ENCODE assay signal across 8 cellular contexts in the genomic region with DNA sequence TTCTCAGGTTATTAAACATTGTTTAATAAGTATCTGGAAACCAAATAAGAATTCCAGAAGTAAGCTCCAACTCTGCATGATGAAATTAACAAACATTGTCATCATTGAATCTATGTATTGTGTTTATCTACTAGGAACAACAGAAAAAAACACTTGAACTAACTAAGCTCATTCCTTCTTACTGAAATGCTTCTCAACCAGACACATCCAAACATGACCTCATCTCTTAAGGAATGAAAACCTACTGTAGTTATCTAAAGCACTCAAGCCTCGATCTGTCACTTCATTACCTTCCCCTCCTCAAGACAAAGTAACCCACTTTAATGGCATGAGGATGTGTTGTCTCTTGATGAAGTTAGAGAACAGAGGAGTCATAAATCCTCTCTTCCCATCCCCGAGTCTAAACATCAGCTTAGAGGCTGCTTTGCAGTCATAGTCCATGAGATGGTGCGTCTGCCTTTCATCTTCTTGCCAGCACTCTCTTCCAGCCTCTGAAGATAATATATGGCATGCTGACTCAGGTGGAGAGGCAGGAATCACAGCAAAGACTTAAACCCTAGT.
DNase-seq lines count a peak whose midpoint lies in the region; ATAC-seq, FAIRE-seq and TF ChIP-seq lines count a peak whose summit lies in the region.
"Had no signal": no experiment of that assay in that cellular context is flagged by ENCODE, and none has a peak within 500 bp of the region (broad histone marks: within the 10 kb centered on the region; RNA-seq: fewer than 3 reads in every experiment).

No MANE protein-coding gene starts in this region.

- no peak for ATAC-seq in activated naive CD8-positive, alpha-beta T cell treated with anti-CD3 and anti-CD28 coated beads, Interleukin-2, amount 50 U/mL, for 24 hours
- no peak for ATAC-seq in activated naive CD4-positive, alpha-beta T cell treated with anti-CD3 and anti-CD28 coated beads, Interleukin-2, amount 50 U/mL, for 72 hours
- ATAC-seq in HG02885 (IDR thresholded peaks at IDR 0.05; ENCODE audit: poor library complexity, unreplicated experiment) = no peak
- ATAC-seq: esophagus mucosa had no signal

- H3K27ac Mint-ChIP-seq in activated naive CD8-positive, alpha-beta T cell treated with anti-CD3 and anti-CD28 coated beads, Interleukin-2, amount 50 U/mL, for 24 hours = peak overlapping the region; percentile 13
- H3K27ac Mint-ChIP-seq in activated naive CD4-positive, alpha-beta T cell treated with anti-CD3 and anti-CD28 coated beads, Interleukin-2, amount 50 U/mL, for 72 hours = peak overlapping the region in 1 of 2 donors; percentile 67

- peaks cover 7% of the 10 kb centered on the region for H3K36me3 ChIP-seq in suprapubic skin

- no peaks in the 10 kb centered on the region for H3K9me3 ChIP-seq in suprapubic skin

- WGBS in suprapubic skin = 58% methylated on average over 3 of the region's 3 CpGs

- peak overlapping the region; percentile 24 for H3K27ac ChIP-seq in suprapubic skin

- no peak for TF ChIP-seq EP300 in suprapubic skin (IDR thresholded peaks at IDR 0.05)

- H3K4me1 ChIP-seq in suprapubic skin = peaks cover 24% of the 10 kb centered on the region

- TF ChIP-seq POLR2A in H54 (IDR thresholded peaks at IDR 0.05; ENCODE audit: low read depth, low read length) (no peak), suprapubic skin (IDR thresholded peaks at IDR 0.05) (no peak)

- no peak for TF ChIP-seq CTCF in suprapubic skin (IDR thresholded peaks at IDR 0.05)

- no peak overlapping the region for H3K4me3 ChIP-seq in suprapubic skin

- peaks cover 23% of the 10 kb centered on the region for H3K36me3 Mint-ChIP-seq in activated naive CD8-positive, alpha-beta T cell treated with anti-CD3 and anti-CD28 coated beads, Interleukin-2, amount 50 U/mL, for 24 hours (ENCODE audit: low read depth)
- peaks cover 13 to 28% of the 10 kb centered on the region in 2 donors for H3K36me3 Mint-ChIP-seq in activated naive CD4-positive, alpha-beta T cell treated with anti-CD3 and anti-CD28 coated beads, Interleukin-2, amount 50 U/mL, for 72 hours

- no peaks in the 10 kb centered on the region for H3K27me3 Mint-ChIP-seq in activated naive CD8-positive, alpha-beta T cell treated with anti-CD3 and anti-CD28 coated beads, Interleukin-2, amount 50 U/mL, for 24 hours

- FAIRE-seq in H54 (lab: Jason Lieb, UNC) = peak; percentile 93

- H3K4me1 Mint-ChIP-seq in activated naive CD8-positive, alpha-beta T cell treated with anti-CD3 and anti-CD28 coated beads, Interleukin-2, amount 50 U/mL, for 24 hours = peaks cover 57% of the 10 kb centered on the region

- DNase-seq in H54 (ENCODE audit: insufficient read length, low spot score) = peak; percentile 23
- no peak for DNase-seq in activated naive CD8-positive, alpha-beta T cell treated with anti-CD3 and anti-CD28 coated beads, Interleukin-2, amount 50 U/mL, for 24 hours
- peak; percentile 98 for DNase-seq in islet precursor cell
- no peak for DNase-seq in suprapubic skin (ENCODE audit: low spot score in 2 of 2)
- no peak for DNase-seq in activated naive CD4-positive, alpha-beta T cell treated with anti-CD3 and anti-CD28 coated beads, Interleukin-2, amount 50 U/mL, for 72 hours (ENCODE audit: low spot score in 2 of 2)
- no peak for DNase-seq in posterior vena cava (ENCODE audit: low spot score)

- H3K9me3 Mint-ChIP-seq in activated naive CD8-positive, alpha-beta T cell treated with anti-CD3 and anti-CD28 coated beads, Interleukin-2, amount 50 U/mL, for 24 hours = no peaks in the 10 kb centered on the region
- no peaks in the 10 kb centered on the region for H3K9me3 Mint-ChIP-seq in activated naive CD4-positive, alpha-beta T cell treated with anti-CD3 and anti-CD28 coated beads, Interleukin-2, amount 50 U/mL, for 72 hours

- H3K4me3 Mint-ChIP-seq in activated naive CD8-positive, alpha-beta T cell treated with anti-CD3 and anti-CD28 coated beads, Interleukin-2, amount 50 U/mL, for 24 hours = no peak overlapping the region

- intact Hi-C loops in posterior vena cava (cut with DNase I) = no loop called here

- H3K27me3 ChIP-seq in suprapubic skin = no peaks in the 10 kb centered on the region

Comparison
In these comparisons a context has a peak if more than half of its experiments do, and no peak if none do; other contexts are left out.
1. DNase-seq: peak in H54 (single experiment) and islet precursor cell (single experiment); none in activated naive CD8-positive, alpha-beta T cell treated with anti-CD3 and anti-CD28 coated beads, Interleukin-2, amount 50 U/mL, for 24 hours (single experiment), suprapubic skin (0 of 2), activated naive CD4-positive, alpha-beta T cell treated with anti-CD3 and anti-CD28 coated beads, Interleukin-2, amount 50 U/mL, for 72 hours (0 of 2) and posterior vena cava (single experiment).